20 cellular contexts compared by ENCODE assay signal in the genomic region with DNA sequence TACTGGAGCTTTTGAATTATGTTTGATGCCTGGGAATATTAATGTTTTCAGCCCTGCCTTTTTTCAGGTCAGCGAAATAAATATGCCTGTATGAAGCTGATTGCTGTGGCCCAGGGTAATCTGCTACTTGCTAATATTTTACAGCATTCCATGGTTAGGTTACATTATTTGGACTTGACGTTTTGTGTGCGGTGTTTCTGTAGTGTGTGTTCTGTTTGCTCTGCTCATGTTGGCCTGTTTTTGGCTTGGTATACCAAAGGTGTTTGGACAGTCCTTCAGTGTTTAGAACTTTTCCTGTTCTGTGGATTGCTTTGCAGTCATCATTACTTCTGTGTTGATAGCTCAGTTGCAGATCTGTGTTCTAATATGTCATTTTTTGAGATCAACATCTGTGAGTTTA. TPM values are rescaled to one million over a fixed set of nuclear protein-coding genes. Genes with fewer than 3 reads are reported as not detected.
A peak's percentile ranks its signal among the peaks of the same experiment; 100 is the strongest.
DNase-seq lines count a peak whose midpoint lies in the region; ATAC-seq and TF ChIP-seq lines count a peak whose summit lies in the region.
"Had no signal": no experiment of that assay in that cellular context is flagged by ENCODE, and none has a peak within 500 bp of the region (broad histone marks: within the 10 kb centered on the region; RNA-seq: fewer than 3 reads in every experiment).

No MANE protein-coding gene starts in this region.

- intact Hi-C loops in upper lobe of right lung (cut with DNase I) = no loop called here

- H3K9me3 Mint-ChIP-seq in WTC11 (no peaks in the 10 kb centered on the region), endodermal cell (no peaks in the 10 kb centered on the region), mesothelial cell of epicardium (no peaks in the 10 kb centered on the region)
- H3K9me3 Mint-ChIP-seq: CD8-positive, alpha-beta memory T cell had no signal

- WGBS in endodermal cell (ENCODE audit: insufficient coverage in 1 of 2, insufficient read length in 1 of 2), 2 experiments = 99% methylated on average over 3 of the region's 3 CpGs; no CpG with 5 or more reads in 1 of the 2 experiments

- POLR2A ChIA-PET in WTC11 (lab: Charles Lee) = interaction anchor here (0.6 kb wide), 1 partner anchor 8 kb away, joined by 3 read pairs; no protein-coding TSS in a partner anchor

- H3K9me3 ChIP-seq in endodermal cell (ENCODE audit: control insufficient read depth, low read length) = no peaks in the 10 kb centered on the region
- no peaks in the 10 kb centered on the region for H3K9me3 ChIP-seq in upper lobe of right lung
- H3K9me3 ChIP-seq: Peyer's patch had no signal

- peaks cover 24% of the 10 kb centered on the region for H3K36me3 ChIP-seq in endodermal cell (ENCODE audit: control insufficient read depth, insufficient read depth, low read length)
- H3K36me3 ChIP-seq in upper lobe of right lung = peaks cover 8% of the 10 kb centered on the region
- H3K36me3 ChIP-seq: Peyer's patch had no signal

- ATAC-seq in WTC11 (no peak), upper lobe of right lung (peak; percentile 60), GM19328 (IDR thresholded peaks at IDR 0.05; ENCODE audit: unreplicated experiment) (no peak)
- ATAC-seq: K562, Right ventricle myocardium inferior had no signal

- H3K9ac ChIP-seq in endodermal cell (ENCODE audit: extremely low read depth, low read length, poor library complexity, severe bottlenecking) = no peak overlapping the region

- H3K27me3 ChIP-seq in endodermal cell (ENCODE audit: control insufficient read depth, insufficient read depth, low read length, poor library complexity, severe bottlenecking) = no peaks in the 10 kb centered on the region
- H3K27me3 ChIP-seq in upper lobe of right lung = no peaks in the 10 kb centered on the region
- H3K27me3 ChIP-seq: Peyer's patch had no signal

- H3K27ac ChIP-seq in endodermal cell (ENCODE audit: low read depth, low read length) (no peak overlapping the region), upper lobe of right lung (no peak overlapping the region)
- H3K27ac ChIP-seq: Peyer's patch had no signal

- H3K4me3 ChIP-seq in endodermal cell (ENCODE audit: low read length) = no peak overlapping the region
- H3K4me3 ChIP-seq in upper lobe of right lung = no peak overlapping the region
- H3K4me3 ChIP-seq: K562, Peyer's patch had no signal

- TF ChIP-seq CTCF in WTC11 (IDR thresholded peaks at IDR 0.05) (no peak), endodermal cell (conservative IDR thresholded peaks at IDR 0.05) (no peak), mesothelial cell of epicardium (IDR thresholded peaks at IDR 0.05; ENCODE audit: unreplicated experiment) (no peak), upper lobe of right lung (IDR thresholded peaks at IDR 0.05) (no peak)

- H3K27me3 Mint-ChIP-seq in WTC11 (ENCODE audit: low read depth) = no peaks in the 10 kb centered on the region
- H3K27me3 Mint-ChIP-seq in endodermal cell (ENCODE audit: insufficient read depth) = no peaks in the 10 kb centered on the region
- no peaks in the 10 kb centered on the region for H3K27me3 Mint-ChIP-seq in mesothelial cell of epicardium (ENCODE audit: low read depth)
- H3K27me3 Mint-ChIP-seq: CD8-positive, alpha-beta memory T cell had no signal

- CTCF ChIA-PET in WTC11 (lab: Charles Lee) = interaction anchor here (0.6 kb wide), 1 partner anchor 417 kb away, joined by 4 read pairs; no protein-coding TSS in a partner anchor

- peaks cover 27% of the 10 kb centered on the region for H3K4me1 Mint-ChIP-seq in WTC11
- peaks cover 11% of the 10 kb centered on the region for H3K4me1 Mint-ChIP-seq in endodermal cell
- peaks cover 26% of the 10 kb centered on the region for H3K4me1 Mint-ChIP-seq in mesothelial cell of epicardium

- H3K27ac Mint-ChIP-seq in WTC11 (peak overlapping the region; percentile 66), endodermal cell (peak overlapping the region; percentile 34), mesothelial cell of epicardium (peak overlapping the region; percentile 10)

- H3K4me3 Mint-ChIP-seq in WTC11 = no peak overlapping the region
- H3K4me3 Mint-ChIP-seq in endodermal cell = no peak overlapping the region
- H3K4me3 Mint-ChIP-seq in mesothelial cell of epicardium = no peak overlapping the region

- H3K36me3 Mint-ChIP-seq in WTC11 (peaks cover 5% of the 10 kb centered on the region; the same call in 1 of the 2 replicates), endodermal cell (ENCODE audit: low read depth) (peaks cover 18% of the 10 kb centered on the region), mesothelial cell of epicardium (peaks cover 6% of the 10 kb centered on the region)

- H3K4me1 ChIP-seq in endodermal cell (ENCODE audit: control insufficient read depth, insufficient read depth, low read length) (no peaks in the 10 kb centered on the region), upper lobe of right lung (peaks cover 21% of the 10 kb centered on the region)
- H3K4me1 ChIP-seq: Peyer's patch had no signal

- no peak for DNase-seq in WTC11 (ENCODE audit: low spot score)
- no peak for DNase-seq in endodermal cell
- no peak for DNase-seq in mesothelial cell of epicardium (ENCODE audit: low spot score in 2 of 2, unreplicated experiment in 2 of 2)
- DNase-seq in upper lobe of right lung = no peak
- DNase-seq in activated effector memory CD4-positive, alpha-beta T cell treated with Interleukin-2 at 50 U/mL for 16 hours = no peak
- no peak for DNase-seq in NCI-H146 treated with DMSO at 0.1 percent for 48 hours (lab: John Stamatoyannopoulos, UW; ENCODE audit: unreplicated experiment)
- DNase-seq: ACHN; C1 segment of cervical spinal cord; CD8-positive, alpha-beta memory T cell; DND-41; HCEC 1CT; NCI-H187; NCI-H2107; NCI-H510A; NCI-H748 treated with DMSO at 0.1 percent for 48 hours; NK-92 treated with Interleukin-12 subunit alpha and Interleukin-12 subunit beta, amount 100 ng/mL, for 24 hours; Peyer's patch had no signal

TF ChIP-seq in WTC11, 78 proteins besides CTCF, POLR2A, EP300 and RAD21:
- no peak for TF ChIP-seq NFYB (CRISPR knock-in tag; conservative IDR thresholded peaks at IDR 0.05; ENCODE audit: low read depth)

RNA-seq across cellular contexts. Expression of gene ZRANB1, which starts 11.5 kb away (rescaled TPM):
- total RNA-seq in WTC11 (2021) (13.9 to 15.9 TPM (median 15.3 TPM) in 3 replicates), endodermal cell (10 to 100 TPM; 26.0 to 26.9 TPM), mesothelial cell of epicardium (30.2 to 31.2 TPM (median 30.8 TPM) in 3 replicates), upper lobe of right lung (20.5 TPM)
- 21.1 TPM for polyA plus RNA-seq in endodermal cell (2013, experiment 1 of 2)
- 19.0 TPM for polyA plus RNA-seq in endodermal cell (2013, experiment 2 of 2)

Comparison
In these comparisons a context has a peak if more than half of its experiments do, and no peak if none do; other contexts are left out.
1. H3K27ac Mint-ChIP-seq: peak in every context shown above with its lines; median percentile 66 in WTC11; 34 in endodermal cell; 10 in mesothelial cell of epicardium.